ENCODE assay signal across 1 cellular context in the genomic region with DNA sequence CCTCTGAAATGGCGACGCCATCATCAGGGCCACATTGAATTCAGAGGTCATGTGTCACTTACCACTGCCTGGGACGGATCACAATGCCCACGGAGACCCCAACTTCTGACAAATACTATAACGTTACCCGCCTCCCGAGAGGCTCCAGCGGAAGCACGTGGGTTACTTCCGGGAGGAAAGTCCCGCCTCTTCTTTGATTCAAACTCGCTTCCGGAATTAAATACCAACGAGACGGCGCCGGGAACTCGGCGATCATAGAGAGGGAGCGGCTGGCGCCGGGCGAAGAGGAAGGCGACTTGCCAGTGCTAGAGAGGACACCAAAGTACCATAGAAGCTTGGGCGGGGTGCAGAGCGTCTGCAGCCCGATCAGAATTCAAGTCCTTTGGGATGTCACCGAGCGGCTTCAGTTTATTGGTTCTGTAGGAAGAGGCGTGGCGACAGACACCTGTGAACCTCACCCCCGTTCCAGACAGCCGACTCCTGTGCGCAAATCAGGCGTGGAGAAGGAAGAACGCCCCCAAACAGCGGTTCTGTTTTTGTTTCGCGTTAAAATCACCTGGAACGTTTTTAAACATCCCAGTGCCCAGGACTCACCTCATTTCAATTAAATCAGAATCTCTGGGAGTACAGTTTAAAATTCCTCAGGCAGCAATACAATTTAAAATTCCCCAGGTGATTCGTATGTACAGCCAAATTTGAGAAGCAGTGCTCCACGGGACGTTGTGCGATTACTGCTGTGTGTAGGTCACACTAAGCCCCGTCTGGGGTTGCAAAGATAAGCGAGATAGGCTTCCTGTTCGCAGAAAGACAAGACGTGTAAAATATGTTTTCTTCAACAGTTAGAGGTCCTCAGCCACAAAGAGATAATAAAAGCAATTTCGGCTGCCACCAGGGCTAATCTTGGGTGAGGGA.
TF ChIP-seq lines count a peak whose summit lies in the region.

Gene TIMM10, minus strand, starts transcription at position 159 of the 912 bp plus-strand sequence. CDS start 565 bp downstream, outside the sequence.

TF ChIP-seq in GM12878, 131 proteins besides CTCF, POLR2A, EP300 and RAD21 (continued from another document):
- TF ChIP-seq PBX3 (IDR thresholded peaks at IDR 0.05; ENCODE audit: insufficient replicate concordance, low read depth, low read length) (peak; percentile 16), ESRRA (IDR thresholded peaks at IDR 0.05; ENCODE audit: low read length) (no peak)
- TF ChIP-seq, protein P1, sequence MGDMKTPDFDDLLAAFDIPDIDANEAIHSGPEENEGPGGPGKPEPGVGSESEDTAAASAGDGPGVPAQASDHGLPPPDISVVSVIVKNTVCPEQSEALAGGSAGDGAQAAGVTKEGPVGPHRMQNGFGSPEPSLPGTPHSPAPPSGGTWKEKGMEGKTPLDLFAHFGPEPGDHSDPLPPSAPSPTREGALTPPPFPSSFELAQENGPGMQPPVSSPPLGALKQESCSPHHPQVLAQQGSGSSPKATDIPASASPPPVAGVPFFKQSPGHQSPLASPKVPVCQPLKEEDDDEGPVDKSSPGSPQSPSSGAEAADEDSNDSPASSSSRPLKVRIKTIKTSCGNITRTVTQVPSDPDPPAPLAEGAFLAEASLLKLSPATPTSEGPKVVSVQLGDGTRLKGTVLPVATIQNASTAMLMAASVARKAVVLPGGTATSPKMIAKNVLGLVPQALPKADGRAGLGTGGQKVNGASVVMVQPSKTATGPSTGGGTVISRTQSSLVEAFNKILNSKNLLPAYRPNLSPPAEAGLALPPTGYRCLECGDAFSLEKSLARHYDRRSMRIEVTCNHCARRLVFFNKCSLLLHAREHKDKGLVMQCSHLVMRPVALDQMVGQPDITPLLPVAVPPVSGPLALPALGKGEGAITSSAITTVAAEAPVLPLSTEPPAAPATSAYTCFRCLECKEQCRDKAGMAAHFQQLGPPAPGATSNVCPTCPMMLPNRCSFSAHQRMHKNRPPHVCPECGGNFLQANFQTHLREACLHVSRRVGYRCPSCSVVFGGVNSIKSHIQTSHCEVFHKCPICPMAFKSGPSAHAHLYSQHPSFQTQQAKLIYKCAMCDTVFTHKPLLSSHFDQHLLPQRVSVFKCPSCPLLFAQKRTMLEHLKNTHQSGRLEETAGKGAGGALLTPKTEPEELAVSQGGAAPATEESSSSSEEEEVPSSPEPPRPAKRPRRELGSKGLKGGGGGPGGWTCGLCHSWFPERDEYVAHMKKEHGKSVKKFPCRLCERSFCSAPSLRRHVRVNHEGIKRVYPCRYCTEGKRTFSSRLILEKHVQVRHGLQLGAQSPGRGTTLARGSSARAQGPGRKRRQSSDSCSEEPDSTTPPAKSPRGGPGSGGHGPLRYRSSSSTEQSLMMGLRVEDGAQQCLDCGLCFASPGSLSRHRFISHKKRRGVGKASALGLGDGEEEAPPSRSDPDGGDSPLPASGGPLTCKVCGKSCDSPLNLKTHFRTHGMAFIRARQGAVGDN (IDR thresholded peaks at IDR 0.05), result no peak
